ENCODE assay signal across 32 cellular contexts in genomic region chrX:21656587-21657317, GRCh38. TPM values are rescaled to one million over a fixed set of nuclear protein-coding genes. Genes with fewer than 3 reads are reported as not detected.
DNase-seq lines count a peak whose midpoint lies in the region; FAIRE-seq and TF ChIP-seq lines count a peak whose summit lies in the region.
"Had no signal": no experiment of that assay in that cellular context is flagged by ENCODE, and none has a peak within 500 bp of the region (broad histone marks: within the 10 kb centered on the region; RNA-seq: fewer than 3 reads in every experiment).

No MANE protein-coding gene starts in this region.

- no peaks in the 10 kb centered on the region for H3K36me3 ChIP-seq in H7 (replicated peaks; ENCODE audit: control insufficient read depth, insufficient read depth, low read length)
- H3K36me3 ChIP-seq in astrocyte (ENCODE audit: insufficient read depth, low read length), result no peaks in the 10 kb centered on the region
- peaks cover 0 to 7% (median 0%) of the 10 kb centered on the region in 3 donors for H3K36me3 ChIP-seq in skeletal muscle tissue (ENCODE audit: control insufficient read depth in 3 of 3, insufficient read depth in 3 of 3, low read length in 3 of 3)
- H3K36me3 ChIP-seq: esophagus squamous epithelium had no signal

- H3K4me1 ChIP-seq in astrocyte (ENCODE audit: insufficient read depth, low read length), result no peaks in the 10 kb centered on the region
- H3K4me1 ChIP-seq in skeletal muscle tissue (ENCODE audit: control insufficient read depth in 3 of 3, insufficient read depth in 3 of 3, low read length in 3 of 3), result peaks cover 0 to 11% (median 2%) of the 10 kb centered on the region in 3 donors

- peak overlapping the region; percentile 47 for H2AFZ ChIP-seq in astrocyte (ENCODE audit: low read depth, low read length)
- H2AFZ ChIP-seq: PC-9 had no signal

- H3K4me3 ChIP-seq in H7 (ENCODE audit: insufficient read depth, low read depth, low read length) (no peak overlapping the region), astrocyte (ENCODE audit: insufficient read depth, low read depth, low read length) (no peak overlapping the region), skeletal muscle tissue (ENCODE audit: low read length in 3 of 3) (peak overlapping the region in 2 of 3 donors; percentile 60 to 76)
- H3K4me3 ChIP-seq: PC-9 had no signal

- no peaks in the 10 kb centered on the region for H3K9me3 Mint-ChIP-seq in astrocyte (ENCODE audit: unreplicated experiment)
- H3K9me3 Mint-ChIP-seq: activated CD4-positive, alpha-beta memory T cell treated with anti-CD3 and anti-CD28 coated beads, Interleukin-2, amount 10 ng/mL, durations not matched to agents 7 days and 5 days; activated naive CD8-positive, alpha-beta T cell treated with anti-CD3 and anti-CD28 coated beads, Interleukin-2, amount 50 U/mL, for 24 hours; CD4-positive, alpha-beta memory T cell had no signal

- no peak overlapping the region for H3K4me2 ChIP-seq in astrocyte (ENCODE audit: low read length)
- H3K4me2 ChIP-seq: PC-9 had no signal

- H3K4me3 Mint-ChIP-seq in astrocyte (ENCODE audit: unreplicated experiment), result no peak overlapping the region
- H3K4me3 Mint-ChIP-seq: activated naive CD8-positive, alpha-beta T cell treated with anti-CD3 and anti-CD28 coated beads, Interleukin-2, amount 50 U/mL, for 24 hours; brain; nephron; type B pancreatic cell had no signal

- H3K27me3 Mint-ChIP-seq in astrocyte (ENCODE audit: low read depth, unreplicated experiment), result peaks cover 7% of the 10 kb centered on the region
- H3K27me3 Mint-ChIP-seq: CD4-positive, alpha-beta memory T cell; type B pancreatic cell had no signal

- DNase-seq in GM12891 (ENCODE audit: insufficient read length, low spot score) (no peak), H7 (peak; percentile 23), astrocyte (ENCODE audit: low read depth) (no peak), NCI-H1105 treated with DMSO at 0.1 percent for 48 hours (lab: John Stamatoyannopoulos, UW) (no peak), NCI-H526 (lab: John Stamatoyannopoulos, UW) (no peak), GM03348 (ENCODE audit: low spot score) (no peak)
- DNase-seq: activated CD4-positive, alpha-beta memory T cell treated with anti-CD3 and anti-CD28 coated beads, Interleukin-2, amount 10 ng/mL, durations not matched to agents 7 days and 5 days; activated effector memory CD4-positive, alpha-beta T cell treated with Interleukin-2 at 50 U/mL for 16 hours; activated naive CD8-positive, alpha-beta T cell treated with anti-CD3 and anti-CD28 coated beads, Interleukin-2, amount 50 U/mL, for 24 hours; activated T-cell treated with anti-CD3 and anti-CD28 coated beads for 4 hours; DMS153; esophagus squamous epithelium; GF-D8; HCEC 1CT; hippocampal formation; immature natural killer cell; KG1; MM.1S; NCI-H1417 treated with DMSO at 0.1 percent for 48 hours; NCI-H510A treated with DMSO at 0.1 percent for 48 hours; NK-92 treated with Interleukin-12 subunit alpha and Interleukin-12 subunit beta, amount 100 ng/mL, for 24 hours; PC-9; SHP77; T1000 had no signal

- H3K27ac Mint-ChIP-seq in astrocyte (ENCODE audit: unreplicated experiment), result no peak overlapping the region
- H3K27ac Mint-ChIP-seq: activated CD4-positive, alpha-beta memory T cell treated with anti-CD3 and anti-CD28 coated beads, Interleukin-2, amount 10 ng/mL, durations not matched to agents 7 days and 5 days; activated naive CD8-positive, alpha-beta T cell treated with anti-CD3 and anti-CD28 coated beads, Interleukin-2, amount 50 U/mL, for 24 hours; brain; immature natural killer cell; nephron; type B pancreatic cell had no signal

- H3K9ac ChIP-seq in astrocyte (ENCODE audit: low read length) (no peak overlapping the region), skeletal muscle tissue (ENCODE audit: low read depth in 1 of 3, low read length in 3 of 3) (peak overlapping the region in 1 of 3 donors; percentile 71)

- no peaks in the 10 kb centered on the region for H3K4me1 Mint-ChIP-seq in astrocyte (ENCODE audit: low read depth, unreplicated experiment)
- H3K4me1 Mint-ChIP-seq: immature natural killer cell had no signal

- H3K27me3 ChIP-seq in H7 (ENCODE audit: control insufficient read depth, insufficient read depth, low read length), result no peaks in the 10 kb centered on the region
- no peaks in the 10 kb centered on the region for H3K27me3 ChIP-seq in astrocyte (ENCODE audit: insufficient read depth, low read length)
- no peaks in the 10 kb centered on the region for H3K27me3 ChIP-seq in skeletal muscle tissue (ENCODE audit: control insufficient read depth in 3 of 3, insufficient read depth in 3 of 3, low read length in 3 of 3)

- H3K27ac ChIP-seq in astrocyte (ENCODE audit: low read depth, low read length) (no peak overlapping the region), skeletal muscle tissue (ENCODE audit: low read depth, low read length) (peak overlapping the region; percentile 89)
- H3K27ac ChIP-seq: esophagus squamous epithelium, PC-9 had no signal

- TF ChIP-seq CTCF in astrocyte (IDR thresholded peaks at IDR 0.05; ENCODE audit: insufficient read depth, low read depth, low read length), result no peak

- no peaks in the 10 kb centered on the region for H3K79me2 ChIP-seq in astrocyte (ENCODE audit: insufficient read depth, low read length)

- TF ChIP-seq POLR2A in GM12891 (IDR thresholded peaks at IDR 0.05; ENCODE audit: low read depth, low read length), result no peak

- FAIRE-seq in GM12891 (lab: Jason Lieb, UNC) (peak; percentile 68), astrocyte (lab: Jason Lieb, UNC) (no peak)
- FAIRE-seq: frontal cortex had no signal

- no peaks in the 10 kb centered on the region for H4K20me1 ChIP-seq in astrocyte (ENCODE audit: insufficient read depth, low read length)

- H3K9me3 ChIP-seq in astrocyte (ENCODE audit: insufficient read depth, low read depth, low read length) (no peaks in the 10 kb centered on the region), skeletal muscle tissue (ENCODE audit: control insufficient read depth in 3 of 3, low read length in 3 of 3) (no peaks in the 10 kb centered on the region)
- H3K9me3 ChIP-seq: esophagus squamous epithelium had no signal

- no peaks in the 10 kb centered on the region for H3K36me3 Mint-ChIP-seq in astrocyte (ENCODE audit: low read depth, unreplicated experiment)
- H3K36me3 Mint-ChIP-seq: CD4-positive, alpha-beta memory T cell; immature natural killer cell had no signal

TF ChIP-seq in GM12891, 5 proteins besides CTCF, POLR2A, EP300 and RAD21:
- TF ChIP-seq TAF1 (IDR thresholded peaks at IDR 0.05; ENCODE audit: low read depth, low read length), result no peak
- no peak for TF ChIP-seq POU2F2 (IDR thresholded peaks at IDR 0.05; ENCODE audit: low read depth, low read length)
- TF ChIP-seq POLR2AphosphoS5 (IDR thresholded peaks at IDR 0.05; ENCODE audit: low read depth, low read length), result no peak
TF ChIP-seq in GM12891: peak in this region for 0.

RNA-seq across cellular contexts. Expression of gene KLHL34, which starts 1.4 kb away (rescaled TPM):
- polyA plus RNA-seq in GM12891 (2012; ENCODE audit: low read depth, missing spikeins), result not detected
- not detected in 2 replicates for total RNA-seq in H7 (2014; rRNA removed; shearing (Covaris generic))
- total RNA-seq in astrocyte, result not detected in 2 replicates
- total RNA-seq in skeletal muscle tissue, result under 0.01 TPM
- total RNA-seq: frontal cortex, HT1080, osteocyte, PC-9 had no signal
- polyA plus RNA-seq: immature natural killer cell had no signal

Comparison
In these comparisons a context has a peak if more than half of its experiments do, and no peak if none do; other contexts are left out.
1. H3K4me3 ChIP-seq: peak in skeletal muscle tissue (2 of 3); none in H7 (single experiment) and astrocyte (single experiment).